In the genomic region with DNA sequence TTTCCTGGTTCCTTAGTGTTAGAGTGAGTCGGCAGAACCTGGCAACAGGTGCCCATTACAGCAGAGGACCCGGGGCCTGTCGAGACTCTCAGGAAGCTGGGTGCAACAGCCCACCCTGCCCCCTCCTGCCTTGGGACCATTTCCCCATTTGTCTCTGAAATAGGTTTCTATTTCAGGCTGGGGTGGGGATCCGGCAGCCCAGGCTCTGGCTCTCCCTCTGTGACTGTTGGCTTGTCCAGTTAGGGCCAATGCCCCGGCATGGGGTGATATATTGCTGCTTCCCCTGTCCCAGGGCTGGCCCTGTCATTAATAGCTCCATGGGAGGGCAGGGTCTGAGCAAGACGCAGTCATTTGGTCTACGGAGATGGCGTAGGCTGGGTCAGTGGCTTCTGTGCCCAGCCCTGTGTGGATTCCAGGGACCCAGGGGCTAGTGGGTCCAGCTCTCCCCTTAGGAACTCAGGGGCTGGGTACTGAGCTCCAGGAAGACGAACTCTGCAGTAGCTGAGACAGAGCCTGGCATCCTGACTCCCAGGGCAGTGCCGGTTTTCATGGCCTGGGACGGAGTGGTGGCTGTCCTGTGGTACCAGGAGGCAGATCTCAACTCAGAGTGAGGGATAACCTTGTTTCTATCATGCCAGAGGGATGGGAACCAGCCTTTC, we compare ENCODE assay signal across 20 cellular contexts. TPM values are rescaled to one million over a fixed set of nuclear protein-coding genes. Genes with fewer than 3 reads are reported as not detected.
A peak's percentile ranks its signal among the peaks of the same experiment; 100 is the strongest.
DNase-seq lines count a peak whose midpoint lies in the region; ATAC-seq and TF ChIP-seq lines count a peak whose summit lies in the region.
"Had no signal": no experiment of that assay in that cellular context is flagged by ENCODE, and none has a peak within 500 bp of the region (broad histone marks: within the 10 kb centered on the region; RNA-seq: fewer than 3 reads in every experiment).

No MANE protein-coding gene starts in this region.

- intact Hi-C loops in Right ventricle myocardium superior (cut with DNase I) = no loop called here
- intact Hi-C loops in left ventricle myocardium superior (cut with micrococcal nuclease) = no loop called here

- no peak overlapping the region for H3K27ac ChIP-seq in RWPE2 (ENCODE audit: poor library complexity, severe bottlenecking)
- H3K27ac ChIP-seq: SK-N-MC had no signal

- H3K9ac ChIP-seq in mucosa of stomach (ENCODE audit: low read length) = peak overlapping the region; percentile 5

- peak overlapping the region; percentile 71 for H3K27ac Mint-ChIP-seq in type B pancreatic cell
- H3K27ac Mint-ChIP-seq: activated naive CD8-positive, alpha-beta T cell treated with anti-CD3 and anti-CD28 coated beads for 36 hours; CD8-positive, alpha-beta memory T cell; progenitor cell of endocrine pancreas had no signal

- H3K9me3 Mint-ChIP-seq in type B pancreatic cell = no peaks in the 10 kb centered on the region
- H3K9me3 Mint-ChIP-seq: activated naive CD8-positive, alpha-beta T cell treated with anti-CD3 and anti-CD28 coated beads for 36 hours; CD8-positive, alpha-beta memory T cell had no signal

- H3K36me3 Mint-ChIP-seq in type B pancreatic cell = no peaks in the 10 kb centered on the region
- H3K36me3 Mint-ChIP-seq: activated naive CD8-positive, alpha-beta T cell treated with anti-CD3 and anti-CD28 coated beads for 36 hours; CD8-positive, alpha-beta memory T cell had no signal

- H3K4me3 ChIP-seq in RWPE2 (ENCODE audit: severe bottlenecking) (no peak overlapping the region), mucosa of stomach (ENCODE audit: low read length) (no peak overlapping the region)
- H3K4me3 ChIP-seq: breast epithelium, SK-N-MC had no signal

- H3K27me3 ChIP-seq in RWPE2 (ENCODE audit: insufficient read depth, poor library complexity, severe bottlenecking) (no peaks in the 10 kb centered on the region), mucosa of stomach (ENCODE audit: control insufficient read depth, insufficient read depth, low read length) (peaks cover 3% of the 10 kb centered on the region)
- H3K27me3 ChIP-seq: breast epithelium had no signal

- H3K4me1 ChIP-seq in RWPE2 (ENCODE audit: insufficient read depth, poor library complexity, severe bottlenecking) (no peaks in the 10 kb centered on the region), mucosa of stomach (ENCODE audit: control insufficient read depth, insufficient read depth, low read length) (peaks cover 5% of the 10 kb centered on the region)
- H3K4me1 ChIP-seq: breast epithelium had no signal

- DNase-seq in Right ventricle myocardium superior = no peak
- no peak for DNase-seq in left ventricle myocardium superior
- peak; percentile 41 for DNase-seq in RWPE2 (ENCODE audit: low spot score)
- DNase-seq in type B pancreatic cell (ENCODE audit: extremely low spot score, unreplicated experiment) = no peak
- no peak for DNase-seq in stimulated activated CD4-positive, alpha-beta T cell treated with anti-CD3 and anti-CD28 coated beads, Interleukin-12 subunit alpha, Interleukin-12 subunit beta, amount 100 ng/mL, for 4 hours
- no peak for DNase-seq in NCI-H1930 (lab: John Stamatoyannopoulos, UW)
- DNase-seq: ACHN; activated CD4-positive, alpha-beta T cell treated with anti-CD3 and anti-CD28 coated beads, Interleukin-2, amount 50 U/mL, for 4 hours; activated naive CD8-positive, alpha-beta T cell treated with anti-CD3 and anti-CD28 coated beads for 36 hours; activated T-cell treated with anti-CD3 and anti-CD28 coated beads, Interleukin-2, amount 50 U/mL, for 48 hours; CD8-positive, alpha-beta memory T cell; KG1; kidney glomerular epithelial cell; midbrain; NCI-H1436 treated with DMSO at 0.1 percent for 48 hours had no signal

- ATAC-seq in Right ventricle myocardium superior (ENCODE audit: poor library complexity) = peak; percentile 21
- no peak for ATAC-seq in left ventricle myocardium superior
- ATAC-seq in RWPE2 (ENCODE audit: low read depth) = no peak
- no peak for ATAC-seq in GM19455 (IDR thresholded peaks at IDR 0.05; ENCODE audit: unreplicated experiment)

- H3K9me3 ChIP-seq in RWPE2 (ENCODE audit: severe bottlenecking) = no peaks in the 10 kb centered on the region
- H3K9me3 ChIP-seq in mucosa of stomach (ENCODE audit: control insufficient read depth, low read length) = no peaks in the 10 kb centered on the region
- H3K9me3 ChIP-seq: breast epithelium had no signal

- peak overlapping the region; percentile 67 for H3K4me3 Mint-ChIP-seq in type B pancreatic cell
- H3K4me3 Mint-ChIP-seq: activated naive CD8-positive, alpha-beta T cell treated with anti-CD3 and anti-CD28 coated beads for 36 hours; CD8-positive, alpha-beta memory T cell had no signal

- H3K4me1 Mint-ChIP-seq in type B pancreatic cell (ENCODE audit: unreplicated experiment) = peaks cover 38% of the 10 kb centered on the region
- H3K4me1 Mint-ChIP-seq: activated naive CD8-positive, alpha-beta T cell treated with anti-CD3 and anti-CD28 coated beads for 36 hours; CD8-positive, alpha-beta memory T cell had no signal

- TF ChIP-seq CTCF in RWPE2 (IDR thresholded peaks at IDR 0.05; ENCODE audit: poor library complexity, severe bottlenecking) = no peak
- no peak for TF ChIP-seq CTCF in type B pancreatic cell (conservative IDR thresholded peaks at IDR 0.05)

- H3K36me3 ChIP-seq in RWPE2 (ENCODE audit: low read depth) (no peaks in the 10 kb centered on the region), mucosa of stomach (ENCODE audit: control insufficient read depth, insufficient read depth, low read length) (no peaks in the 10 kb centered on the region)
- H3K36me3 ChIP-seq: breast epithelium had no signal

- H3K27me3 Mint-ChIP-seq in type B pancreatic cell = no peaks in the 10 kb centered on the region
- H3K27me3 Mint-ChIP-seq: activated naive CD8-positive, alpha-beta T cell treated with anti-CD3 and anti-CD28 coated beads for 36 hours had no signal

RNA-seq across cellular contexts. Expression of a gene that starts 2.7 kb away (rescaled TPM):
- total RNA-seq in Right ventricle myocardium superior (2.1 TPM), left ventricle myocardium superior (1.5 TPM), type B pancreatic cell (ENCODE audit: low replicate concordance) (3.0 and 14.8 TPM in 2 replicates)
- total RNA-seq: activated naive CD8-positive, alpha-beta T cell treated with anti-CD3 and anti-CD28 coated beads for 36 hours had no signal

RNA-seq across cellular contexts. Expression of a gene that starts 33.2 kb away (rescaled TPM):
- total RNA-seq in Right ventricle myocardium superior (51.5 TPM), left ventricle myocardium superior (52.0 TPM), type B pancreatic cell (ENCODE audit: low replicate concordance) (29.2 and 69.7 TPM in 2 replicates)
- total RNA-seq: CD8-positive, alpha-beta memory T cell had no signal

RNA-seq across cellular contexts. Expression of a gene that starts 56.8 kb away (rescaled TPM):
- total RNA-seq in Right ventricle myocardium superior (22.5 TPM), left ventricle myocardium superior (19.7 TPM), type B pancreatic cell (ENCODE audit: low replicate concordance) (12.1 and 25.3 TPM in 2 replicates)
- total RNA-seq: activated naive CD8-positive, alpha-beta T cell treated with anti-CD3 and anti-CD28 coated beads for 36 hours; CD8-positive, alpha-beta memory T cell had no signal
